Comparison of ENCODE assay signal across 1 cellular context in genomic region chr14:102084522-102084921, GRCh38.
A peak's percentile ranks its signal among the peaks of the same experiment; 100 is the strongest.
TF ChIP-seq lines count a peak whose summit lies in the region.

No MANE protein-coding gene starts in this region.

TF ChIP-seq in GM12878, 131 proteins besides CTCF, POLR2A, EP300 and RAD21:
- TF ChIP-seq MLLT1 (IDR thresholded peaks at IDR 0.05): 0 out of 2 replicates have a peak, but pooled peaks have one; percentile 20
- TF ChIP-seq POLR2AphosphoS5 (IDR thresholded peaks at IDR 0.05; ENCODE audit: low read length): 0 out of 2 replicates have a peak, but pooled peaks have one; percentile 5
